10 cellular contexts compared by ENCODE assay signal in the genomic region with DNA sequence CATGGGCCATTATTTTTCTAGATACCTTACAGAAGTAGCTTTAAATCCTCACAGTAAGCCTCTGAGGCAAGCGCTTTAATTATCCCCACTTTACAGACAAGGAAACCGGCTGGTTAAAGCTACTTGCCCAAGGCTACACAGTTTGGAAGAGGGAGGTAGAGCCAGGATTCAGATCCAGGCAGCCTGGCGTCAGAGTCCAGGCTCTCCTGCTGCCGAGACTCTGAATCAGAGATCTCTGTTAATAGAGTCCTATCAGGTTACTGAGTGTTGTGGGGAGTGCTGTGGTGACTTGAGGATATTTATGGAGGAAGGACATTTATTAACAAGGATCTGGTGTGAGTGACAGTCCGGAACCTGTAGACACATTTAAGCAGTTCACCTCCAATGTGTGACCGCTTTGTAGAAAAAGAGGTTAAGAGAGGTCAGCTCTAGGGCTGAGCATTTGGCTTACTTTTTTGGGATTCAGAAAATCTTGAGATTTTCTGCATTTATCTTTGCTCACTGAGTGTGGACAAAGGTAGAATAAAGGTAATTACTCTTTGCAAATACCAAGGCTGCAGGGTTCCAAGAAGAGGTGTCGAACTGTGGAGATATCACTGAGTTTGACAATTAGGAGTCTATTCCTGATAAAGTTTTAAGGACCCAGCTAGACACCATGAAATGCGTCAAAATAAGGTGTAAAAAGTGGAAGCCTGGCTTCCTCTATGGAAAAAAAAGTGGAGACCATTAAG. TPM values are rescaled to one million over a fixed set of nuclear protein-coding genes. Genes with fewer than 3 reads are reported as not detected.
DNase-seq lines count a peak whose midpoint lies in the region; ATAC-seq and TF ChIP-seq lines count a peak whose summit lies in the region.
"Had no signal": no experiment of that assay in that cellular context is flagged by ENCODE, and none has a peak within 500 bp of the region (broad histone marks: within the 10 kb centered on the region; RNA-seq: fewer than 3 reads in every experiment).

No MANE protein-coding gene starts in this region.

- no peak for ATAC-seq in CD4-positive, alpha-beta T cell (ENCODE audit: poor library complexity)
- ATAC-seq in activated CD8-positive, alpha-beta T cell treated with anti-CD3 and anti-CD28 coated beads, Interleukin-2, amount 10 ng/mL, durations not matched to agents 7 days and 5 days: no peak
- ATAC-seq in naive thymus-derived CD4-positive, alpha-beta T cell: no peak
- ATAC-seq in GM21528 (IDR thresholded peaks at IDR 0.05; ENCODE audit: low FRiP score, unreplicated experiment): no peak
- ATAC-seq: right cardiac atrium had no signal

- H3K27ac ChIP-seq in CD4-positive, alpha-beta T cell (ENCODE audit: low read depth, low read length): no peak overlapping the region
- no peak overlapping the region for H3K27ac ChIP-seq in naive thymus-derived CD4-positive, alpha-beta T cell (ENCODE audit: low read depth, low read length)

- H3K9me3 Mint-ChIP-seq in CD4-positive, alpha-beta T cell: no peaks in the 10 kb centered on the region
- no peaks in the 10 kb centered on the region for H3K9me3 Mint-ChIP-seq in activated CD8-positive, alpha-beta T cell treated with anti-CD3 and anti-CD28 coated beads, Interleukin-2, amount 10 ng/mL, durations not matched to agents 7 days and 5 days (ENCODE audit: insufficient read depth)
- peaks cover 0 to 7% (median 0%) of the 10 kb centered on the region in 11 donors for H3K9me3 Mint-ChIP-seq in naive thymus-derived CD4-positive, alpha-beta T cell

- H3K4me1 Mint-ChIP-seq in CD4-positive, alpha-beta T cell (ENCODE audit: low read depth): peaks cover 21% of the 10 kb centered on the region
- peaks cover 17% of the 10 kb centered on the region for H3K4me1 Mint-ChIP-seq in activated CD8-positive, alpha-beta T cell treated with anti-CD3 and anti-CD28 coated beads, Interleukin-2, amount 10 ng/mL, durations not matched to agents 7 days and 5 days (ENCODE audit: low read depth)
- peaks cover 10 to 29% (median 20%) of the 10 kb centered on the region in 7 donors for H3K4me1 Mint-ChIP-seq in naive thymus-derived CD4-positive, alpha-beta T cell

- H3K27me3 Mint-ChIP-seq in CD4-positive, alpha-beta T cell: no peaks in the 10 kb centered on the region
- H3K27me3 Mint-ChIP-seq in activated CD8-positive, alpha-beta T cell treated with anti-CD3 and anti-CD28 coated beads, Interleukin-2, amount 10 ng/mL, durations not matched to agents 7 days and 5 days (ENCODE audit: low read depth): no peaks in the 10 kb centered on the region
- peaks cover 0 to 1% (median 0%) of the 10 kb centered on the region in 5 donors for H3K27me3 Mint-ChIP-seq in naive thymus-derived CD4-positive, alpha-beta T cell

- H3K36me3 ChIP-seq in naive thymus-derived CD4-positive, alpha-beta T cell (ENCODE audit: control insufficient read depth in 2 of 3, insufficient read depth in 3 of 3, low read length in 3 of 3): peaks cover 0 to 11% (median 0%) of the 10 kb centered on the region in 3 experiments

- intact Hi-C loops in CD4-positive, alpha-beta T cell (cut with DNase I, micrococcal nuclease): loop anchor here (2.0 to 10.0 kb wide), 7 partner anchors 41 to 1082 kb away; a partner anchor contains a TSS
- intact Hi-C loops in naive thymus-derived CD4-positive, alpha-beta T cell (cut with micrococcal nuclease): loop anchor here (1.0 to 10.0 kb wide), 5 partner anchors 106 to 1007 kb away; a partner anchor contains a TSS

- CTCF ChIA-PET in CD4-positive, alpha-beta T cell (lab: Charles Lee): no interaction called here
- CTCF ChIA-PET in HEK293T (lab: Yijun Ruan, JAX): no interaction called here
- CTCF ChIA-PET in activated CD8-positive, alpha-beta T cell treated with anti-CD3 and anti-CD28 coated beads, Interleukin-2, amount 10 ng/mL, durations not matched to agents 7 days and 5 days (lab: Charles Lee): interaction anchor here (0.6 to 1.7 kb wide), 5 partner anchors 11 to 245 kb away, joined by 3 to 10 read pairs (median 3); no protein-coding TSS in a partner anchor
- CTCF ChIA-PET in naive thymus-derived CD4-positive, alpha-beta T cell (lab: Charles Lee): no interaction called here

- H3K9me3 ChIP-seq in CD4-positive, alpha-beta T cell (ENCODE audit: control insufficient read depth, low read length): no peaks in the 10 kb centered on the region
- no peaks in the 10 kb centered on the region for H3K9me3 ChIP-seq in naive thymus-derived CD4-positive, alpha-beta T cell (ENCODE audit: control insufficient read depth in 2 of 3, low read length in 3 of 3)

- peak overlapping the region; percentile 83 for H3K27ac Mint-ChIP-seq in CD4-positive, alpha-beta T cell
- H3K27ac Mint-ChIP-seq in activated CD8-positive, alpha-beta T cell treated with anti-CD3 and anti-CD28 coated beads, Interleukin-2, amount 10 ng/mL, durations not matched to agents 7 days and 5 days: peak overlapping the region; percentile 96
- peak overlapping the region; percentile 10 to 93 (median 89) for H3K27ac Mint-ChIP-seq in naive thymus-derived CD4-positive, alpha-beta T cell

- no peak overlapping the region for H3K4me3 ChIP-seq in naive thymus-derived CD4-positive, alpha-beta T cell (ENCODE audit: low read length)

- no peak for TF ChIP-seq CTCF in CD4-positive, alpha-beta T cell (IDR thresholded peaks at IDR 0.05)

- H3K27me3 ChIP-seq in CD4-positive, alpha-beta T cell (ENCODE audit: control insufficient read depth, insufficient read depth, low read length): no peaks in the 10 kb centered on the region
- H3K27me3 ChIP-seq in naive thymus-derived CD4-positive, alpha-beta T cell (ENCODE audit: control insufficient read depth in 2 of 2, insufficient read depth in 2 of 2, low read length in 2 of 2): no peaks in the 10 kb centered on the region

- POLR2A ChIA-PET in CD4-positive, alpha-beta T cell (lab: Charles Lee): interaction anchor here (1.5 to 2.0 kb wide), 5 partner anchors 41 to 612 kb away, joined by 3 to 47 read pairs (median 8); a partner anchor contains a TSS
- POLR2A ChIA-PET in HEK293T (lab: Yijun Ruan, JAX): interaction anchor here (1.6 kb wide), 1 partner anchor 582 kb away, joined by 4 read pairs; a partner anchor contains a TSS
- POLR2A ChIA-PET in activated CD8-positive, alpha-beta T cell treated with anti-CD3 and anti-CD28 coated beads, Interleukin-2, amount 10 ng/mL, durations not matched to agents 7 days and 5 days (lab: Charles Lee): interaction anchor here (1.0 to 2.5 kb wide), 5 partner anchors 11 to 106 kb away, joined by 3 to 21 read pairs (median 5); a partner anchor contains a TSS
- POLR2A ChIA-PET in naive thymus-derived CD4-positive, alpha-beta T cell (lab: Charles Lee): interaction anchor here (1.2 to 1.5 kb wide), 3 partner anchors 7 to 38 kb away, joined by 3 to 5 read pairs (median 3); no protein-coding TSS in a partner anchor

- no peak overlapping the region for H3K4me3 Mint-ChIP-seq in CD4-positive, alpha-beta T cell
- peak overlapping the region; percentile 97 for H3K4me3 Mint-ChIP-seq in activated CD8-positive, alpha-beta T cell treated with anti-CD3 and anti-CD28 coated beads, Interleukin-2, amount 10 ng/mL, durations not matched to agents 7 days and 5 days
- peak overlapping the region in 9 of 10 donors; percentile 90 to 99 (median 98) for H3K4me3 Mint-ChIP-seq in naive thymus-derived CD4-positive, alpha-beta T cell

- H3K4me1 ChIP-seq in naive thymus-derived CD4-positive, alpha-beta T cell (ENCODE audit: control insufficient read depth in 2 of 2, insufficient read depth in 2 of 2, low read length in 2 of 2): peaks cover 27 to 29% of the 10 kb centered on the region in 2 donors

- peaks cover 25% of the 10 kb centered on the region for H3K36me3 Mint-ChIP-seq in CD4-positive, alpha-beta T cell (ENCODE audit: low read depth)
- peaks cover 25% of the 10 kb centered on the region for H3K36me3 Mint-ChIP-seq in activated CD8-positive, alpha-beta T cell treated with anti-CD3 and anti-CD28 coated beads, Interleukin-2, amount 10 ng/mL, durations not matched to agents 7 days and 5 days (ENCODE audit: low read depth)
- H3K36me3 Mint-ChIP-seq in naive thymus-derived CD4-positive, alpha-beta T cell: peaks cover 0 to 12% (median 0%) of the 10 kb centered on the region in 5 donors

- DNase-seq in CD4-positive, alpha-beta T cell: no peak
- no peak for DNase-seq in HEK293T (ENCODE audit: extremely low spot score)
- peak; percentile 18 for DNase-seq in activated CD8-positive, alpha-beta T cell treated with anti-CD3 and anti-CD28 coated beads, Interleukin-2, amount 10 ng/mL, durations not matched to agents 7 days and 5 days
- DNase-seq in naive thymus-derived CD4-positive, alpha-beta T cell: no peak
- no peak for DNase-seq in AG08396 (ENCODE audit: low spot score)
- no peak for DNase-seq in DMS114 treated with DMSO at 0.1 percent for 48 hours (lab: John Stamatoyannopoulos, UW; ENCODE audit: unreplicated experiment)
- DNase-seq in NCI-H128 (lab: John Stamatoyannopoulos, UW; ENCODE audit: unreplicated experiment): no peak
- DNase-seq: NCI-H2171 treated with DMSO at 0.1 percent for 48 hours, right cardiac atrium had no signal

TF ChIP-seq in HEK293T, 16 proteins besides CTCF, POLR2A, EP300 and RAD21:
- TF ChIP-seq TARDBP (IDR thresholded peaks at IDR 0.05): no peak
- TF ChIP-seq FOXM1 (IDR thresholded peaks at IDR 0.05; ENCODE audit: borderline replicate concordance): no peak
- no peak for TF ChIP-seq ZNF384 (IDR thresholded peaks at IDR 0.05)
- no peak for TF ChIP-seq L3MBTL2 (conservative IDR thresholded peaks at IDR 0.05)
- TF ChIP-seq, protein P1, sequence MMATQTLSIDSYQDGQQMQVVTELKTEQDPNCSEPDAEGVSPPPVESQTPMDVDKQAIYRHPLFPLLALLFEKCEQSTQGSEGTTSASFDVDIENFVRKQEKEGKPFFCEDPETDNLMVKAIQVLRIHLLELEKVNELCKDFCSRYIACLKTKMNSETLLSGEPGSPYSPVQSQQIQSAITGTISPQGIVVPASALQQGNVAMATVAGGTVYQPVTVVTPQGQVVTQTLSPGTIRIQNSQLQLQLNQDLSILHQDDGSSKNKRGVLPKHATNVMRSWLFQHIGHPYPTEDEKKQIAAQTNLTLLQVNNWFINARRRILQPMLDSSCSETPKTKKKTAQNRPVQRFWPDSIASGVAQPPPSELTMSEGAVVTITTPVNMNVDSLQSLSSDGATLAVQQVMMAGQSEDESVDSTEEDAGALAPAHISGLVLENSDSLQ (IDR thresholded peaks at IDR 0.05): peak; percentile 87
- TF ChIP-seq HDGF (IDR thresholded peaks at IDR 0.05; ENCODE audit: borderline replicate concordance): no peak

RNA-seq across cellular contexts. Expression of a gene that starts 1.6 kb away (rescaled TPM):
- total RNA-seq in CD4-positive, alpha-beta T cell: 10 to 100 TPM; 23.4 to 25.0 TPM
- 10 to 100 TPM; 55.9 to 61.0 TPM for total RNA-seq in activated CD8-positive, alpha-beta T cell treated with anti-CD3 and anti-CD28 coated beads, Interleukin-2, amount 10 ng/mL, durations not matched to agents 7 days and 5 days
- 10 to 100 TPM; 30.9 to 45.0 (median 39.7) TPM for total RNA-seq in naive thymus-derived CD4-positive, alpha-beta T cell
- polyA plus RNA-seq in naive thymus-derived CD4-positive, alpha-beta T cell: 1 to 10 TPM; 5.6 to 9.1 TPM

RNA-seq across cellular contexts. Expression of a gene that starts 41.8 kb away (rescaled TPM):
- 10 to 100 TPM; 23.9 to 26.7 TPM for total RNA-seq in CD4-positive, alpha-beta T cell
- total RNA-seq in activated CD8-positive, alpha-beta T cell treated with anti-CD3 and anti-CD28 coated beads, Interleukin-2, amount 10 ng/mL, durations not matched to agents 7 days and 5 days: 10 to 100 TPM; 58.6 to 62.3 TPM
- total RNA-seq in naive thymus-derived CD4-positive, alpha-beta T cell: 10 to 100 TPM; 32.7 to 54.2 (median 34.2) TPM
- 10 to 100 TPM; 28.4 to 34.1 TPM for polyA plus RNA-seq in naive thymus-derived CD4-positive, alpha-beta T cell
